Comparison of ENCODE assay signal across 8 cellular contexts in genomic region chr16:58026705-58027340, GRCh38. TPM values are rescaled to one million over a fixed set of nuclear protein-coding genes. Genes with fewer than 3 reads are reported as not detected.
DNase-seq lines count a peak whose midpoint lies in the region; ATAC-seq and TF ChIP-seq lines count a peak whose summit lies in the region.

No MANE protein-coding gene starts in this region.

- H3K9me2 ChIP-seq in Karpas-422 (replicated peaks; ENCODE audit: insufficient read depth, low read length): no peaks in the 10 kb centered on the region

- POLR2A ChIA-PET in A673 (lab: Charles Lee; ENCODE audit: low non-redundant PET): no interaction called here

- no peaks in the 10 kb centered on the region for H3K36me3 ChIP-seq in A673 (ENCODE audit: insufficient read depth, low read length, poor library complexity, severe bottlenecking)
- H3K36me3 ChIP-seq in Karpas-422 (ENCODE audit: insufficient read depth, low read length): no peaks in the 10 kb centered on the region
- H3K36me3 ChIP-seq in mucosa of stomach (ENCODE audit: control insufficient read depth, insufficient read depth, low read length): no peaks in the 10 kb centered on the region

- H3K27me3 ChIP-seq in A673 (replicated peaks; ENCODE audit: insufficient read depth, low read depth, low read length, poor library complexity) (no peaks in the 10 kb centered on the region), Karpas-422 (ENCODE audit: low read length) (no peaks in the 10 kb centered on the region), dorsolateral prefrontal cortex (peaks cover 0 to 6% (median 0%) of the 10 kb centered on the region in 45 donors), mucosa of stomach (ENCODE audit: control insufficient read depth, insufficient read depth, low read length) (no peaks in the 10 kb centered on the region)

- CTCF ChIA-PET in A673 (lab: Charles Lee): interaction anchor here (1.2 kb wide), 1 partner anchor 92 kb away, joined by 3 read pairs; no protein-coding TSS in a partner anchor

- TF ChIP-seq CTCF in A673 (conservative IDR thresholded peaks at IDR 0.05; ENCODE audit: low read depth, low read length) (no peak; the same call in 1 of the 2 replicates), dorsolateral prefrontal cortex (IDR thresholded peaks at IDR 0.05 in 54 of 56, conservative IDR thresholded peaks at IDR 0.05 in 2 of 56; ENCODE audit: low read depth in 1 of 56, partially characterized antibody in 56 of 56) (peak in 1 of 56 donors; percentile 10)

- no peaks in the 10 kb centered on the region for H4K20me1 ChIP-seq in Karpas-422 (ENCODE audit: insufficient read depth, low read depth, low read length)

- no peak overlapping the region for H3K27ac ChIP-seq in A673 (ENCODE audit: low read depth, low read length, poor library complexity, severe bottlenecking)
- H3K27ac ChIP-seq in Karpas-422 (ENCODE audit: low read length): no peak overlapping the region
- H3K27ac ChIP-seq in dorsolateral prefrontal cortex: peak overlapping the region in 3 of 59 donors; percentile 8 to 80 (median 61)

- no peak overlapping the region for H2AFZ ChIP-seq in Karpas-422 (ENCODE audit: low read length)

- H3K9me3 ChIP-seq in A673 (ENCODE audit: low read depth, low read length, poor library complexity, severe bottlenecking): no peaks in the 10 kb centered on the region
- H3K9me3 ChIP-seq in Karpas-422 (ENCODE audit: low read length): no peaks in the 10 kb centered on the region
- no peaks in the 10 kb centered on the region for H3K9me3 ChIP-seq in mucosa of stomach (ENCODE audit: control insufficient read depth, low read length)

- intact Hi-C loops in A673 (cut with micrococcal nuclease; ENCODE audit: unreplicated experiment) (no loop called here), dorsolateral prefrontal cortex (cut with DNase I) (loop anchor here in 1 of 2 donors (10.0 kb wide), 1 partner anchor 458 kb away; no protein-coding TSS in a partner anchor)

- H3K4me2 ChIP-seq in Karpas-422 (ENCODE audit: low read depth, low read length, poor library complexity, severe bottlenecking): peak overlapping the region; percentile 93

- BruUV-seq in A673 (replicated peaks; lab: Mats Ljungman, UMichigan): no TSS peak

- DNase-seq in A673 (ENCODE audit: low spot score) (peak; percentile 21), Karpas-422 (no peak), dorsolateral prefrontal cortex (no peak), GM19240 (ENCODE audit: insufficient read length, low spot score) (no peak), GDM1 (lab: John Stamatoyannopoulos, UW) (no peak)

- H3K4me3 ChIP-seq in A673 (ENCODE audit: low read depth, low read length, poor library complexity, severe bottlenecking): peak overlapping the region; percentile 70
- H3K4me3 ChIP-seq in Karpas-422 (ENCODE audit: low read length): peak overlapping the region; percentile 81
- peak overlapping the region; percentile 45 to 82 (median 68) for H3K4me3 ChIP-seq in dorsolateral prefrontal cortex
- H3K4me3 ChIP-seq in mucosa of stomach (ENCODE audit: low read length): peak overlapping the region; percentile 49

- ATAC-seq in GM21515 (IDR thresholded peaks at IDR 0.05; ENCODE audit: unreplicated experiment) (no peak), HG02642 (IDR thresholded peaks at IDR 0.05; ENCODE audit: poor library complexity, unreplicated experiment) (no peak)

- no peaks in the 10 kb centered on the region for H3K79me2 ChIP-seq in Karpas-422 (ENCODE audit: low read length)

- H3K4me1 ChIP-seq in A673 (ENCODE audit: insufficient read depth, low read length, poor library complexity, severe bottlenecking): peaks cover 27% of the 10 kb centered on the region
- H3K4me1 ChIP-seq in Karpas-422 (ENCODE audit: low read length): peaks cover 37% of the 10 kb centered on the region
- peaks cover 84% of the 10 kb centered on the region for H3K4me1 ChIP-seq in mucosa of stomach (ENCODE audit: control insufficient read depth, insufficient read depth, low read length)

- peak overlapping the region; percentile 75; the same call in 1 of the 2 replicates for H3K9ac ChIP-seq in Karpas-422 (ENCODE audit: low read length)
- peak overlapping the region; percentile 67 for H3K9ac ChIP-seq in mucosa of stomach (ENCODE audit: low read length)

RNA-seq across cellular contexts. Expression of gene MMP15, which starts 1.3 kb away (rescaled TPM):
- total RNA-seq in A673 (2021): 4.5 and 7.0 TPM in 2 replicates
- 4.1 and 5.2 TPM in 2 replicates for total RNA-seq in Karpas-422 (2014; rRNA removed; shearing (Covaris generic); ENCODE audit: low replicate concordance)
- total RNA-seq in dorsolateral prefrontal cortex: 10 to 100 TPM in 23 of 120 experiments, 1 to 10 TPM in 97; 4.7 to 17.4 (median 8.2) TPM

RNA-seq across cellular contexts. Expression of gene USB1, which starts 25.6 kb away (rescaled TPM):
- 99.5 and 106 TPM in 2 replicates for total RNA-seq in A673 (2021)
- total RNA-seq in Karpas-422 (2014; rRNA removed; shearing (Covaris generic); ENCODE audit: low replicate concordance): 19.6 and 28.3 TPM in 2 replicates
- total RNA-seq in dorsolateral prefrontal cortex: 10 to 100 TPM; 28.3 to 59.7 (median 41.9) TPM

RNA-seq across cellular contexts. Expression of gene ZNF319, which starts 26.4 kb away (rescaled TPM):
- total RNA-seq in A673 (2021) (11.7 and 12.9 TPM in 2 replicates), dorsolateral prefrontal cortex (10 to 100 TPM in 71 of 120 experiments, 1 to 10 TPM in 49; 6.5 to 19.1 (median 10.3) TPM)
- 3.7 and 5.3 TPM in 2 replicates for total RNA-seq in Karpas-422 (2014; rRNA removed; shearing (Covaris generic); ENCODE audit: low replicate concordance)

RNA-seq across cellular contexts. Expression of gene CNGB1, which starts 55.9 kb away (rescaled TPM):
- total RNA-seq in A673 (2021) (not detected in 2 replicates), dorsolateral prefrontal cortex (10 to 100 TPM in 57 of 120 experiments, 1 to 10 TPM in 60, under 1 TPM in 1, not detected in 2; 0.37 to 38.0 (median 9.8) TPM)
- not detected in 2 replicates for total RNA-seq in Karpas-422 (2014; rRNA removed; shearing (Covaris generic); ENCODE audit: low replicate concordance)
